In genomic region chr5:53109041-53109435, GRCh38 we compare ENCODE assay signal across 8 cellular contexts. TPM values are rescaled to one million over a fixed set of nuclear protein-coding genes. Genes with fewer than 3 reads are reported as not detected.
DNase-seq lines count a peak whose midpoint lies in the region; ATAC-seq lines count a peak whose summit lies in the region.

No MANE protein-coding gene starts in this region.

- H3K4me1 Mint-ChIP-seq in stimulated activated naive CD8-positive, alpha-beta T cell treated with anti-CD3 and anti-CD28 coated beads, Interleukin-15, Interleukin-2, amounts not matched to agents 100 ng/mL and 50 ng/mL, for 24 hours (ENCODE audit: low read depth) = peaks cover 58% of the 10 kb centered on the region
- H3K4me1 Mint-ChIP-seq in naive thymus-derived CD4-positive, alpha-beta T cell = peaks cover 29 to 69% (median 64%) of the 10 kb centered on the region in 7 donors

- H3K27ac ChIP-seq in naive thymus-derived CD4-positive, alpha-beta T cell (ENCODE audit: low read depth, low read length) = peak overlapping the region; percentile 84

- H3K36me3 ChIP-seq in endocrine pancreas (ENCODE audit: control insufficient read depth, insufficient read depth, low read length) = no peaks in the 10 kb centered on the region
- peaks cover 0 to 9% (median 0%) of the 10 kb centered on the region in 3 experiments for H3K36me3 ChIP-seq in naive thymus-derived CD4-positive, alpha-beta T cell (ENCODE audit: control insufficient read depth in 2 of 3, insufficient read depth in 3 of 3, low read length in 3 of 3)

- intact Hi-C loops in naive thymus-derived CD4-positive, alpha-beta T cell (cut with micrococcal nuclease) = loop anchor here (1.0 to 5.0 kb wide), 6 partner anchors 20 to 1537 kb away; partner anchors contain the start of genes FST (in 2 of the 2) and ARL15 (in 1 of the 2)

- peak overlapping the region; percentile 94 for H3K4me3 Mint-ChIP-seq in stimulated activated naive CD8-positive, alpha-beta T cell treated with anti-CD3 and anti-CD28 coated beads, Interleukin-15, Interleukin-2, amounts not matched to agents 100 ng/mL and 50 ng/mL, for 24 hours
- H3K4me3 Mint-ChIP-seq in naive thymus-derived CD4-positive, alpha-beta T cell = peak overlapping the region; percentile 93 to 99 (median 96)

- H3K9ac ChIP-seq in endocrine pancreas (ENCODE audit: control insufficient read depth, insufficient read depth, low read length) = peak overlapping the region; percentile 0

- peaks cover 28% of the 10 kb centered on the region for H3K36me3 Mint-ChIP-seq in stimulated activated naive CD8-positive, alpha-beta T cell treated with anti-CD3 and anti-CD28 coated beads, Interleukin-15, Interleukin-2, amounts not matched to agents 100 ng/mL and 50 ng/mL, for 24 hours (ENCODE audit: low read depth)
- H3K36me3 Mint-ChIP-seq in naive thymus-derived CD4-positive, alpha-beta T cell = peaks cover 3 to 31% (median 12%) of the 10 kb centered on the region in 5 donors

- H3K27ac Mint-ChIP-seq in stimulated activated naive CD8-positive, alpha-beta T cell treated with anti-CD3 and anti-CD28 coated beads, Interleukin-15, Interleukin-2, amounts not matched to agents 100 ng/mL and 50 ng/mL, for 24 hours = peak overlapping the region; percentile 95
- peak overlapping the region; percentile 86 to 98 (median 93) for H3K27ac Mint-ChIP-seq in naive thymus-derived CD4-positive, alpha-beta T cell

- H3K4me3 ChIP-seq in endocrine pancreas (ENCODE audit: control insufficient read depth, insufficient read depth, low read length) = peak overlapping the region; percentile 91
- peak overlapping the region; percentile 88 for H3K4me3 ChIP-seq in naive thymus-derived CD4-positive, alpha-beta T cell (ENCODE audit: low read length)

- no peak for DNase-seq in stimulated activated naive CD8-positive, alpha-beta T cell treated with anti-CD3 and anti-CD28 coated beads, Interleukin-15, Interleukin-2, amounts not matched to agents 100 U/mL and 50 U/mL, for 24 hours
- DNase-seq in RPMI8226 (peak; percentile 31), NCI-H2196 (lab: John Stamatoyannopoulos, UW; ENCODE audit: unreplicated experiment) (no peak)
- DNase-seq in naive thymus-derived CD4-positive, alpha-beta T cell = peak in 1 of 9 donors; percentile 12
- DNase-seq in central memory CD4-positive, alpha-beta T cell = no peak

- no peak for ATAC-seq in stimulated activated naive CD8-positive, alpha-beta T cell treated with anti-CD3 and anti-CD28 coated beads, Interleukin-15, Interleukin-2, amounts not matched to agents 100 U/mL and 50 U/mL, for 24 hours
- peak; percentile 15 for ATAC-seq in HG03064 (IDR thresholded peaks at IDR 0.05; ENCODE audit: low read depth, unreplicated experiment)
- ATAC-seq in naive thymus-derived CD4-positive, alpha-beta T cell = no peak

- H3K27me3 ChIP-seq in endocrine pancreas (ENCODE audit: control insufficient read depth, insufficient read depth, low read length) = no peaks in the 10 kb centered on the region
- no peaks in the 10 kb centered on the region for H3K27me3 ChIP-seq in naive thymus-derived CD4-positive, alpha-beta T cell (ENCODE audit: control insufficient read depth in 2 of 2, insufficient read depth in 2 of 2, low read length in 2 of 2)

- H3K4me1 ChIP-seq in endocrine pancreas (ENCODE audit: control insufficient read depth, insufficient read depth, low read length) = peaks cover 12% of the 10 kb centered on the region
- peaks cover 6 to 7% of the 10 kb centered on the region in 2 donors for H3K4me1 ChIP-seq in naive thymus-derived CD4-positive, alpha-beta T cell (ENCODE audit: control insufficient read depth in 2 of 2, insufficient read depth in 2 of 2, low read length in 2 of 2)

- H3K9me3 Mint-ChIP-seq in stimulated activated naive CD8-positive, alpha-beta T cell treated with anti-CD3 and anti-CD28 coated beads, Interleukin-15, Interleukin-2, amounts not matched to agents 100 ng/mL and 50 ng/mL, for 24 hours = no peaks in the 10 kb centered on the region
- H3K9me3 Mint-ChIP-seq in naive thymus-derived CD4-positive, alpha-beta T cell = peaks cover 0 to 2% (median 0%) of the 10 kb centered on the region in 11 donors

- POLR2A ChIA-PET in naive thymus-derived CD4-positive, alpha-beta T cell (lab: Charles Lee) = interaction anchor here (0.9 to 1.9 kb wide), 9 partner anchors 9 to 1201 kb away, joined by 3 to 6 read pairs (median 4); partner anchors contain the start of gene ARL15

- CTCF ChIA-PET in naive thymus-derived CD4-positive, alpha-beta T cell (lab: Charles Lee) = interaction anchor here (0.6 to 1.5 kb wide), 6 partner anchors 8 to 1202 kb away, joined by 3 to 6 read pairs (median 3); partner anchors contain the start of gene ARL15

- no peaks in the 10 kb centered on the region for H3K9me3 ChIP-seq in endocrine pancreas (ENCODE audit: control insufficient read depth, low read length)
- no peaks in the 10 kb centered on the region for H3K9me3 ChIP-seq in naive thymus-derived CD4-positive, alpha-beta T cell (ENCODE audit: control insufficient read depth in 2 of 3, low read length in 3 of 3)

- H3K27me3 Mint-ChIP-seq in stimulated activated naive CD8-positive, alpha-beta T cell treated with anti-CD3 and anti-CD28 coated beads, Interleukin-15, Interleukin-2, amounts not matched to agents 100 ng/mL and 50 ng/mL, for 24 hours = no peaks in the 10 kb centered on the region
- H3K27me3 Mint-ChIP-seq in naive thymus-derived CD4-positive, alpha-beta T cell = no peaks in the 10 kb centered on the region

RNA-seq across cellular contexts. Expression of gene MOCS2, which starts 0.5 kb away (rescaled TPM):
- total RNA-seq in naive thymus-derived CD4-positive, alpha-beta T cell = 10 to 100 TPM; 12.8 to 29.8 (median 20.9) TPM
- polyA plus RNA-seq in naive thymus-derived CD4-positive, alpha-beta T cell = 10 to 100 TPM; 44.9 to 55.7 TPM
